Comparison of ENCODE assay signal across 29 cellular contexts in genomic region chr1:45976623-45977022, GRCh38.
"Had no signal": no experiment of that assay in that cellular context is flagged by ENCODE, and none has a peak within 500 bp of the region (broad histone marks: within the 10 kb centered on the region; RNA-seq: fewer than 3 reads in every experiment).

No MANE protein-coding gene starts in this region.

- H3K27me3 ChIP-seq: colonic mucosa, gastroesophageal sphincter, heart right ventricle, pancreas, stomach, thyroid gland, upper lobe of left lung had no signal

- H3K27ac ChIP-seq: epithelial cell of prostate, gastroesophageal sphincter, heart right ventricle, lower lobe of right lung, pancreas, stomach, thyroid gland, upper lobe of left lung had no signal

- DNase-seq: colonic mucosa; effector CD8-positive, alpha-beta T cell; endodermal cell; foreskin fibroblast; heart right ventricle; hippocampal formation; immature natural killer cell; islet precursor cell; kidney glomerular epithelial cell; left colon; left ventricle myocardium superior; lower lobe of right lung; natural killer cell; occipital lobe; pancreas; stimulated activated CD4-positive, alpha-beta T cell treated with anti-CD3 and anti-CD28 coated beads, Interleukin-12 subunit alpha, Interleukin-12 subunit beta, amount 100 ng/mL, for 4 hours; stimulated activated CD4-positive, alpha-beta T cell treated with anti-CD3 and anti-CD28 coated beads, Interleukin-1b, Interleukin-23, amount 100 ng/mL, for 48 hours; stimulated activated CD4-positive, alpha-beta T cell treated with anti-CD3 and anti-CD28 coated beads, Interleukin-4, amount 100 ng/mL, for 1 hour; stimulated activated naive CD4-positive, alpha-beta T cell treated with Interleukin-2 at 50 U/mL for 16 hours; stomach; thyroid gland; upper lobe of left lung had no signal

- H3K4me3 ChIP-seq: colonic mucosa, gastroesophageal sphincter, heart right ventricle, lower lobe of right lung, pancreas, smooth muscle cell, stomach, thyroid gland, upper lobe of left lung had no signal

- FAIRE-seq: pancreas, urothelium cell line had no signal

- ATAC-seq: esophagus mucosa; gastroesophageal sphincter; heart right ventricle; left colon; left ventricle myocardium superior; lower lobe of right lung; natural killer cell; pancreas; sciatic nerve; stimulated activated effector memory CD8-positive, alpha-beta T cell treated with anti-CD3 and anti-CD28 coated beads, Interleukin-12 subunit alpha, Interleukin-12 subunit beta, amount 100 ng/mL, for 72 hours had no signal

- H3K36me3 ChIP-seq: colonic mucosa, lower lobe of right lung, pancreas, thyroid gland had no signal

- H3K4me2 ChIP-seq: smooth muscle cell had no signal

- H3K4me1 ChIP-seq: lower lobe of right lung, pancreas, upper lobe of left lung had no signal

- H3K9me3 ChIP-seq: colonic mucosa, lower lobe of right lung, pancreas, thyroid gland had no signal
